In the genomic region with DNA sequence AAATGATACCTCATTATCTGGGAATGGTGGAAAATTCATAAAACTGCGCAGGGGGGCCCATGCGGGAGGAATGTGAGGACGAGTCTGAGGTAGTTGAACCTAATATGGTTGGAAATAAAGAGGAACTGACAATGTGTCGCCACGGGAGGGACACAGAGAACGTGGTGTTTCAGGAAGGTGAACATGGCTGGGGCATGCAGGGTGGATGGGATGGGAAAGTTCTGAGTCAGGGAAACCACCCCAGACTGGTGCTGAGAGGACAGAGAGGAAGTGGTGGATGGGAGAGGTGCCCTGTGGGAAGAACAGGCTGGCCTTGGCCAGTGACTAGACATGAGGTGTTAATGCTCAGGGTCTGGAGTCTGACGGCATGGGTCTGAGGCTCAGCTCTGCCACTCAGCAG, we compare ENCODE assay signal across 14 cellular contexts.
DNase-seq lines count a peak whose midpoint lies in the region; ATAC-seq and TF ChIP-seq lines count a peak whose summit lies in the region.
"Had no signal": no experiment of that assay in that cellular context is flagged by ENCODE, and none has a peak within 500 bp of the region (broad histone marks: within the 10 kb centered on the region; RNA-seq: fewer than 3 reads in every experiment).

No MANE protein-coding gene starts in this region.

- H3K4me3 ChIP-seq in adrenal gland = no peak overlapping the region
- no peak overlapping the region for H3K4me3 ChIP-seq in psoas muscle
- H3K4me3 ChIP-seq: heart left ventricle had no signal

- H3K9me3 ChIP-seq in adrenal gland (replicated peaks in 1 of 3) (no peaks in the 10 kb centered on the region), psoas muscle (no peaks in the 10 kb centered on the region)
- H3K9me3 ChIP-seq: heart left ventricle had no signal

- H3K27me3 ChIP-seq in adrenal gland (no peaks in the 10 kb centered on the region), psoas muscle (ENCODE audit: insufficient read depth in 3 of 3, low read length in 2 of 3) (peaks cover 0 to 5% (median 2%) of the 10 kb centered on the region in 3 donors)

- H3K27ac ChIP-seq in adrenal gland (no peak overlapping the region), psoas muscle (no peak overlapping the region)
- H3K27ac ChIP-seq: heart left ventricle had no signal

- H3K36me3 ChIP-seq in adrenal gland (replicated peaks in 1 of 2) = no peaks in the 10 kb centered on the region
- no peaks in the 10 kb centered on the region for H3K36me3 ChIP-seq in psoas muscle (ENCODE audit: insufficient read depth in 1 of 2, low read depth in 1 of 2)
- H3K36me3 ChIP-seq: heart left ventricle had no signal

- peak; percentile 45 for ATAC-seq in left lobe of liver
- ATAC-seq in HG02973 (IDR thresholded peaks at IDR 0.05; ENCODE audit: unreplicated experiment) = no peak
- no peak for ATAC-seq in HG02763 (IDR thresholded peaks at IDR 0.05; ENCODE audit: unreplicated experiment)
- ATAC-seq in psoas muscle = no peak

- no peaks in the 10 kb centered on the region for H3K4me1 ChIP-seq in adrenal gland (replicated peaks in 1 of 2)
- no peaks in the 10 kb centered on the region for H3K4me1 ChIP-seq in psoas muscle

- 72 to 81% (median 76%) methylated on average over 7 of the region's 7 CpGs for WGBS in adrenal gland, 4 donors
- WGBS in psoas muscle, 3 donors = 82 to 84% (median 84%) methylated on average over 7 of the region's 7 CpGs

- peak; percentile 50 for DNase-seq in AG08395 (ENCODE audit: low spot score)
- peak; percentile 56 for DNase-seq in HK-2 (ENCODE audit: unreplicated experiment)
- DNase-seq in adrenal gland = peak; percentile 16 to 61 (median 28)
- no peak for DNase-seq in left lobe of liver (ENCODE audit: low spot score)
- DNase-seq in GM19240 (ENCODE audit: insufficient read length, low spot score) = no peak
- DNase-seq in psoas muscle = no peak
- DNase-seq: activated naive CD8-positive, alpha-beta T cell treated with anti-CD3 and anti-CD28 coated beads, Interleukin-2, amount 10 ng/mL, durations not matched to agents 7 days and 5 days; DND-41; mesendoderm; NCI-H1694 treated with DMSO at 0.1 percent for 48 hours; T-helper 9 cell had no signal

- TF ChIP-seq CTCF in adrenal gland (IDR thresholded peaks at IDR 0.05) (no peak), psoas muscle (IDR thresholded peaks at IDR 0.05) (no peak)

- intact Hi-C loops in adrenal gland (cut with DNase I) (no loop called here), psoas muscle (cut with DNase I) (no loop called here)

- TF ChIP-seq POLR2A in adrenal gland (IDR thresholded peaks at IDR 0.05) = no peak

Comparison
In these comparisons a context has a peak if more than half of its experiments do, and no peak if none do; other contexts are left out.
1. DNase-seq: peak in AG08395 (single experiment), HK-2 (single experiment) and adrenal gland (7 of 7); none in left lobe of liver (single experiment), GM19240 (single experiment) and psoas muscle (0 of 2).